In genomic region chr1:180096584-180097318, GRCh38 we compare ENCODE assay signal across 18 cellular contexts. TPM values are rescaled to one million over a fixed set of nuclear protein-coding genes. Genes with fewer than 3 reads are reported as not detected.
DNase-seq lines count a peak whose midpoint lies in the region; ATAC-seq, FAIRE-seq and TF ChIP-seq lines count a peak whose summit lies in the region.
"Had no signal": no experiment of that assay in that cellular context is flagged by ENCODE, and none has a peak within 500 bp of the region (broad histone marks: within the 10 kb centered on the region; RNA-seq: fewer than 3 reads in every experiment).

No MANE protein-coding gene starts in this region.

- in situ Hi-C loops in HepG2 (cut with HindIII; ENCODE audit: extremely low pct_ligation_motif_present, low pct_unique_long_range_greater_than_20kb) (no loop called here), gastrocnemius medialis (cut with MboI; ENCODE audit: low sequenced_read_pairs in 4 of 4) (loop anchor here in 2 of 4 donors (25.0 kb wide), 2 partner anchors 91 to 184 kb away; no protein-coding TSS in a partner anchor)

- H3K27ac ChIP-seq in liver (ENCODE audit: low read depth in 1 of 2, low read length in 2 of 2): no peak overlapping the region
- H3K27ac ChIP-seq in HepG2 (ENCODE audit: extremely low read length, insufficient read depth, low read length): no peak overlapping the region
- H3K27ac ChIP-seq in gastrocnemius medialis: peak overlapping the region in 3 of 4 donors; percentile 11 to 21 (median 14)
- H3K27ac ChIP-seq in SJCRH30: no peak overlapping the region
- H3K27ac ChIP-seq: C4-2B had no signal

- intact Hi-C loops in HepG2 (cut with micrococcal nuclease; ENCODE audit: unreplicated experiment): no loop called here
- intact Hi-C loops in gastrocnemius medialis (cut with DNase I; ENCODE audit: low total_unique reads): no loop called here

- no peak for ATAC-seq in HepG2
- no peak for ATAC-seq in gastrocnemius medialis

- CTCF ChIA-PET in HepG2 (lab: Yijun Ruan, JAX; ENCODE audit: low intra/inter-chr PET ratio, low total read pairs): no interaction called here

- H2AFZ ChIP-seq in HepG2 (ENCODE audit: low read length): no peak overlapping the region

- no peak for FAIRE-seq in HepG2 (lab: Jason Lieb, UNC)
- FAIRE-seq: GM12892 had no signal

- no peaks in the 10 kb centered on the region for H3K79me2 ChIP-seq in HepG2 (ENCODE audit: insufficient read depth, low read length)

- no TSS peak for BruUV-seq in HepG2 (replicated peaks; lab: Mats Ljungman, UMichigan)

- H3K27me3 ChIP-seq in liver (ENCODE audit: control insufficient read depth in 4 of 4, insufficient read depth in 4 of 4, low read length in 3 of 4) (no peaks in the 10 kb centered on the region), HepG2 (ENCODE audit: control insufficient read depth in 1 of 2, insufficient read depth in 2 of 2, low read length in 2 of 2) (no peaks in the 10 kb centered on the region), gastrocnemius medialis (no peaks in the 10 kb centered on the region), SJCRH30 (no peaks in the 10 kb centered on the region)

- no peak overlapping the region for H3K4me3 ChIP-seq in liver (ENCODE audit: low read depth in 1 of 3, low read length in 3 of 3)
- H3K4me3 ChIP-seq in HepG2 (replicated peaks in 1 of 3; ENCODE audit: insufficient read depth in 1 of 3, low read depth in 2 of 3, low read length in 3 of 3): no peak overlapping the region
- H3K4me3 ChIP-seq in fibroblast of villous mesenchyme (ENCODE audit: low read depth, low read length): no peak overlapping the region
- H3K4me3 ChIP-seq in gastrocnemius medialis: no peak overlapping the region
- no peak overlapping the region for H3K4me3 ChIP-seq in SJCRH30

- DNase-seq in HepG2 (ENCODE audit: low spot score): no peak
- peak; percentile 89 for DNase-seq in fibroblast of villous mesenchyme (ENCODE audit: low read depth)
- no peak for DNase-seq in gastrocnemius medialis
- DNase-seq in SJCRH30: no peak
- DNase-seq in activated gamma-delta T cell treated with Interleukin-2 at 50 U/mL for 16 hours: no peak
- no peak for DNase-seq in AML-193 (lab: John Stamatoyannopoulos, UW)
- no peak for DNase-seq in NCI-H82 treated with DMSO at 0.1 percent for 48 hours (lab: John Stamatoyannopoulos, UW; ENCODE audit: unreplicated experiment)
- DNase-seq: Caco-2, DMS79, H9, NCI-H1417, NCI-H1930, NCI-H2171, NCI-H510A treated with DMSO at 0.1 percent for 48 hours, SIG-M5 had no signal

- TF ChIP-seq POLR2A in HepG2 (IDR thresholded peaks at IDR 0.05; ENCODE audit: insufficient read depth in 1 of 2, low read depth in 2 of 2, low read length in 2 of 2) (no peak), gastrocnemius medialis (IDR thresholded peaks at IDR 0.05) (no peak)

- H3K9me3 ChIP-seq in liver (ENCODE audit: control insufficient read depth in 4 of 4, low read length in 3 of 4): no peaks in the 10 kb centered on the region
- H3K9me3 ChIP-seq in HepG2 (ENCODE audit: low read length): no peaks in the 10 kb centered on the region
- H3K9me3 ChIP-seq in gastrocnemius medialis: no peaks in the 10 kb centered on the region
- no peaks in the 10 kb centered on the region for H3K9me3 ChIP-seq in SJCRH30 (replicated peaks)
- H3K9me3 ChIP-seq: Caco-2 had no signal

- H3K4me2 ChIP-seq in HepG2 (ENCODE audit: low read depth, low read length): no peak overlapping the region

- POLR2A ChIA-PET in HepG2 (lab: Yijun Ruan, JAX): no interaction called here

- H3K9ac ChIP-seq in liver (ENCODE audit: low read depth in 1 of 2, low read length in 2 of 2) (no peak overlapping the region), HepG2 (ENCODE audit: insufficient read depth, low read depth, low read length) (no peak overlapping the region)

- TF ChIP-seq EP300 in HepG2 (IDR thresholded peaks at IDR 0.05; ENCODE audit: low read depth in 2 of 2, low read length in 2 of 2) (no peak), HepG2 (CRISPR knock-in tag; IDR thresholded peaks at IDR 0.05; ENCODE audit: borderline replicate concordance) (no peak)

- 63% methylated on average over 4 of the region's 4 CpGs for WGBS in liver
- 89% methylated on average over 4 of the region's 4 CpGs for WGBS in HepG2 (ENCODE audit: low lambda C conversion rate)

- H3K36me3 ChIP-seq in liver (ENCODE audit: control insufficient read depth in 4 of 4, insufficient read depth in 3 of 4, low read depth in 1 of 4, low read length in 3 of 4) (peaks cover 6 to 47% (median 33%) of the 10 kb centered on the region in 4 donors), HepG2 (replicated peaks in 1 of 2; ENCODE audit: control insufficient read depth in 1 of 2, insufficient read depth in 2 of 2, low read length in 2 of 2) (peaks cover 8 to 62% of the 10 kb centered on the region in 2 experiments), gastrocnemius medialis (peaks cover 0 to 95% of the 10 kb centered on the region in 2 donors), SJCRH30 (peaks cover 72% of the 10 kb centered on the region)

- TF ChIP-seq RAD21 in liver (IDR thresholded peaks at IDR 0.05) (no peak), HepG2 (CRISPR knock-in tag; IDR thresholded peaks at IDR 0.05) (no peak)

- no peaks in the 10 kb centered on the region for H4K20me1 ChIP-seq in HepG2 (ENCODE audit: insufficient read depth, low read length)

- TF ChIP-seq CTCF in liver (IDR thresholded peaks at IDR 0.05; ENCODE audit: low read depth, low read length, missing input control): no peak
- TF ChIP-seq CTCF in HepG2 (CRISPR knock-in tag; IDR thresholded peaks at IDR 0.05): no peak
- no peak for TF ChIP-seq CTCF in fibroblast of villous mesenchyme (IDR thresholded peaks at IDR 0.05; ENCODE audit: insufficient read depth, low read depth, low read length)
- no peak for TF ChIP-seq CTCF in gastrocnemius medialis (IDR thresholded peaks at IDR 0.05 in 4 of 5, conservative IDR thresholded peaks at IDR 0.05 in 1 of 5)

- peaks cover 0 to 2% (median 0%) of the 10 kb centered on the region in 4 donors for H3K4me1 ChIP-seq in liver (ENCODE audit: control insufficient read depth in 4 of 4, insufficient read depth in 4 of 4, low read length in 3 of 4)
- 0 out of 2 replicates have a peak, but pooled peaks cover 6% of the 10 kb centered on the region for H3K4me1 ChIP-seq in HepG2 (ENCODE audit: insufficient read depth, low read length)
- H3K4me1 ChIP-seq in gastrocnemius medialis: peaks cover 0 to 4% of the 10 kb centered on the region in 2 donors
- H3K4me1 ChIP-seq in SJCRH30: 0 out of 2 replicates have a peak, but pooled peaks cover 8% of the 10 kb centered on the region
- H3K4me1 ChIP-seq: Caco-2 had no signal

TF ChIP-seq in liver, 16 proteins besides CTCF, POLR2A, EP300 and RAD21 (continues in another document):
- TF ChIP-seq EGR1 (IDR thresholded peaks at IDR 0.05; ENCODE audit: low read depth in 2 of 2): no peak
- peak; percentile 66 to 82 for TF ChIP-seq HNF4A (conservative IDR thresholded peaks at IDR 0.05)
- no peak for TF ChIP-seq GABPA (IDR thresholded peaks at IDR 0.05 in 1 of 2, conservative IDR thresholded peaks at IDR 0.05 in 1 of 2)
- no peak for TF ChIP-seq JUND (IDR thresholded peaks at IDR 0.05)
- no peak for TF ChIP-seq YY1 (IDR thresholded peaks at IDR 0.05)
- no peak for TF ChIP-seq TAF1 (conservative IDR thresholded peaks at IDR 0.05)

RNA-seq across cellular contexts. Expression of gene QSOX1, which starts 57.9 kb away (rescaled TPM):
- total RNA-seq in liver (10 to 100 TPM; 14.3 to 46.4 TPM), HepG2 (2016; rRNA removed; fragmentation: Illumina TruSeq; extraction: Trizol) (2.6 and 6.8 TPM in 2 replicates), fibroblast of villous mesenchyme (128 and 164 TPM in 2 replicates), gastrocnemius medialis (100 to 1,000 TPM in 2 of 4 donors, 10 to 100 TPM in 2; 65.9 to 124 (median 93.7) TPM)
- polyA plus RNA-seq in liver (10 to 100 TPM; 29.8 to 49.2 TPM), HepG2 (2011; rRNA removed) (40.2 and 70.2 TPM in 2 replicates)
- total RNA-seq in HepG2 (2016; cell fraction: cytosol; rRNA removed; fragmentation: Illumina TruSeq; extraction: Trizol; ENCODE audit: low read depth): 0.18 and 0.20 TPM in 2 replicates
- total RNA-seq in HepG2 (2016; cell fraction: insoluble cytoplasmic fraction; rRNA removed; fragmentation: Illumina TruSeq; extraction: Trizol): 2.0 and 6.7 TPM in 2 replicates
- 1.3 and 1.4 TPM in 2 replicates for total RNA-seq in HepG2 (2016; cell fraction: membrane; rRNA removed; fragmentation: Illumina TruSeq; extraction: Trizol)
- total RNA-seq in HepG2 (2016; cell fraction: nucleus; rRNA removed; fragmentation: Illumina TruSeq; extraction: Trizol): 7.0 and 10.0 TPM in 2 replicates
- 44.6 and 54.0 TPM in 2 replicates for polyA plus RNA-seq in HepG2 (2011; cell fraction: cytosol; rRNA removed)
- 71.3 and 95.1 TPM in 2 replicates for polyA plus RNA-seq in HepG2 (2011; cell fraction: nucleus; rRNA removed)
- 58.7 and 90.3 TPM in 2 replicates for polyA plus RNA-seq in HepG2 (2012)
- 0.42 and 0.75 TPM in 2 replicates for polyA plus RNA-seq in HepG2 (2016; cell fraction: cytosol; fragmentation: Illumina TruSeq; extraction: Trizol; ENCODE audit: low read depth)
- polyA plus RNA-seq in HepG2 (2016; cell fraction: insoluble cytoplasmic fraction; fragmentation: Illumina TruSeq; extraction: Trizol; ENCODE audit: low read depth): 2.1 and 3.2 TPM in 2 replicates
- polyA plus RNA-seq in HepG2 (2016; cell fraction: membrane; fragmentation: Illumina TruSeq; extraction: Trizol; ENCODE audit: low read depth): 0.87 and 1.2 TPM in 2 replicates
- 16.2 and 17.3 TPM in 2 replicates for polyA plus RNA-seq in HepG2 (2016; cell fraction: nucleus; fragmentation: Illumina TruSeq; extraction: Trizol; ENCODE audit: insufficient read depth, low read depth)
- 13.5 and 31.5 TPM in 2 replicates for polyA minus RNA-seq in HepG2 (2011; rRNA and poly(A)+ RNA removed; ENCODE audit: low replicate concordance)
- polyA minus RNA-seq in HepG2 (2011; cell fraction: cytosol; rRNA and poly(A)+ RNA removed): 14.6 and 31.0 TPM in 2 replicates
- polyA minus RNA-seq in HepG2 (2011; cell fraction: nucleus; rRNA and poly(A)+ RNA removed): 11.6 and 13.1 TPM in 2 replicates
- 9.8 and 11.6 TPM in 2 replicates for total RNA-seq in SJCRH30 (2014; rRNA removed; shearing (Covaris generic))

Comparison
In these comparisons a context has a peak if more than half of its experiments do, and no peak if none do; other contexts are left out.
1. H3K27ac ChIP-seq: peak in gastrocnemius medialis (3 of 4); none in liver (0 of 2), HepG2 (single experiment) and SJCRH30 (single experiment).